Comparison of ENCODE assay signal across 8 cellular contexts in the genomic region with DNA sequence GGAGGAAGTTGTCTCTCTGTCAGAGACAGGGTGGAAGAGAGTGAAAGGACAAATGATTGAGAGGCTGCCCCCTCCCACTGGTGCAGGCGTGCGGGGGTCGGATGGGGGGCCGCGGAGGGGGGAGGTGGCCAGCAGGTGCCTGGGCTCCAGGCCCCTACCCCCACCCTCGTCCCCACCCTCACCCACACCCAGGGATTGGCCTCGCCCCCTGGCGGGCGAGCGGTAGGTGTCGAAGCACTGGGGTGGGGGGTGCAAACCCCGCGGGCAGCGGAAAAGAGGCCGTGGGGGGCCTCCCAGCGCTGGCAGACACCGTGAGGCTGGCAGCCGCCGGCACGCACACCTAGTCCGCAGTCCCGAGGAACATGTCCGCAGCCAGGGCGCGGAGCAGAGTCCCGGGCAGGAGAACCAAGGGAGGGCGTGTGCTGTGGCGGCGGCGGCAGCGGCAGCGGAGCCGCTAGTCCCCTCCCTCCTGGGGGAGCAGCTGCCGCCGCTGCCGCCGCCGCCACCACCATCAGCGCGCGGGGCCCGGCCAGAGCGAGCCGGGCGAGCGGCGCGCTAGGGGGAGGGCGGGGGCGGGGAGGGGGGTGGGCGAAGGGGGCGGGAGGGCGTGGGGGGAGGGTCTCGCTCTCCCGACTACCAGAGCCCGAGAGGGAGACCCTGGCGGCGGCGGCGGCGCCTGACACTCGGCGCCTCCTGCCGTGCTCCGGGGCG. TPM values are rescaled to one million over a fixed set of nuclear protein-coding genes. Genes with fewer than 3 reads are reported as not detected.
DNase-seq lines count a peak whose midpoint lies in the region; TF ChIP-seq lines count a peak whose summit lies in the region.

KAT2B (plus strand) TSS at position 682 of the 711 bp plus-strand sequence. CDS start 32 bp downstream, outside the sequence.

- peak; percentile 62 for DNase-seq in MV-4-11 (lab: John Stamatoyannopoulos, UW)
- DNase-seq in T1000 (lab: John Stamatoyannopoulos, UW) = peak; percentile 61
- DNase-seq in astrocyte of the hippocampus (ENCODE audit: low read depth, low spot score) = peak; percentile 90
- peak in 50 of 51 donors; percentile 32 to 88 (median 76) for DNase-seq in hypothalamus (lab: John Stamatoyannopoulos, UW)
- peak; percentile 89 for DNase-seq in sigmoid colon
- no peak for DNase-seq in HPDE6-E6E7 (ENCODE audit: extremely low spot score)

- TF ChIP-seq POLR2A in sigmoid colon (IDR thresholded peaks at IDR 0.05) = peak in 1 of 2 donors; percentile 33

- H3K4me3 ChIP-seq in GM12875 (ENCODE audit: low read depth, low read length) (peak within 1 kb of the TSS; percentile 69), HEK293 (ENCODE audit: low read depth, low read length) (peak within 1 kb of the TSS; percentile 76), sigmoid colon (peak within 1 kb of the TSS; percentile 72 to 80 (median 74))

- H3K9me3 ChIP-seq in HEK293 (ENCODE audit: control insufficient read depth, insufficient read depth, low read depth, low read length) (no peaks in the 10 kb centered on the region), sigmoid colon (no peaks in the 10 kb centered on the region)

- no peaks in the 10 kb centered on the region for H3K36me3 ChIP-seq in HEK293 (ENCODE audit: control insufficient read depth in 2 of 2, insufficient read depth in 1 of 2, low read length in 2 of 2)
- no peaks in the 10 kb centered on the region for H3K36me3 ChIP-seq in sigmoid colon

- intact Hi-C loops in sigmoid colon (cut with DNase I) = loop anchor here (2.0 to 5.0 kb wide), 3 partner anchors 102 to 153 kb away; partner anchors contain the start of gene SGO1

- TF ChIP-seq CTCF in GM12875 (IDR thresholded peaks at IDR 0.05; ENCODE audit: borderline replicate concordance, insufficient read depth, low read depth, low read length) (peak; percentile 68), HEK293 (tag by site-specific recombination; IDR thresholded peaks at IDR 0.05) (peak; percentile 91), sigmoid colon (IDR thresholded peaks at IDR 0.05) (peak; percentile 43 to 75 (median 60))

- CTCF ChIA-PET in HEK293 (lab: Yijun Ruan, JAX) = interaction anchor here (0.6 to 1.0 kb wide), 4 partner anchors 94 to 514 kb away, joined by 3 to 4 read pairs (median 4); no protein-coding TSS in a partner anchor

- no peak for TF ChIP-seq EP300 in sigmoid colon (IDR thresholded peaks at IDR 0.05)

- H3K27me3 ChIP-seq in sigmoid colon = no peaks in the 10 kb centered on the region

- peaks cover 19% of the 10 kb centered on the region for H3K4me1 ChIP-seq in HEK293 (ENCODE audit: control insufficient read depth, insufficient read depth, low read length)
- H3K4me1 ChIP-seq in sigmoid colon = peaks cover 0 to 44% (median 35%) of the 10 kb centered on the region in 4 donors

- POLR2A ChIA-PET in HEK293 (lab: Yijun Ruan, JAX) = no interaction called here

- 1% methylated on average over 59 to 66 of the region's 66 CpGs for WGBS in sigmoid colon, 2 donors

- H3K27ac ChIP-seq in HEK293 (ENCODE audit: extremely low read depth, low read depth, low read length) = peak within 1 kb of the TSS; percentile 99
- H3K27ac ChIP-seq in sigmoid colon = peak within 1 kb of the TSS; percentile 95 to 99 (median 98)

TF ChIP-seq in HEK293, 187 proteins besides CTCF, POLR2A, EP300 and RAD21 (continues in another document):
- TF ChIP-seq ZNF302 (tag by site-specific recombination; IDR thresholded peaks at IDR 0.05; ENCODE audit: low read depth) (no peak), AEBP2 (tag by site-specific recombination; IDR thresholded peaks at IDR 0.05; ENCODE audit: borderline replicate concordance) (no peak), SP7 (tag by site-specific recombination; IDR thresholded peaks at IDR 0.05) (peak; percentile 79), BCL11B (tag by site-specific recombination; IDR thresholded peaks at IDR 0.05; ENCODE audit: low read depth) (0 out of 2 replicates have a peak, but pooled peaks have one; percentile 40), HOXA7 (CRISPR knock-in tag; IDR thresholded peaks at IDR 0.05; ENCODE audit: borderline replicate concordance) (no peak), ZNF404 (tag by site-specific recombination; IDR thresholded peaks at IDR 0.05) (no peak), ZNF776 (tag by site-specific recombination; IDR thresholded peaks at IDR 0.05; ENCODE audit: borderline replicate concordance) (no peak), ZFP37 (tag by site-specific recombination; IDR thresholded peaks at IDR 0.05) (peak; percentile 74; the same call in 1 of the 2 replicates), ZNF324 (tag by site-specific recombination; IDR thresholded peaks at IDR 0.05) (peak; percentile 81; the same call in 1 of the 2 replicates), ZSCAN30 (tag by site-specific recombination; IDR thresholded peaks at IDR 0.05) (peak; percentile 88), ZNF510 (tag by site-specific recombination; IDR thresholded peaks at IDR 0.05; ENCODE audit: insufficient replicate concordance) (no peak), WT1 (tag by site-specific recombination; IDR thresholded peaks at IDR 0.05) (peak; percentile 50)
- TF ChIP-seq, protein P1, sequence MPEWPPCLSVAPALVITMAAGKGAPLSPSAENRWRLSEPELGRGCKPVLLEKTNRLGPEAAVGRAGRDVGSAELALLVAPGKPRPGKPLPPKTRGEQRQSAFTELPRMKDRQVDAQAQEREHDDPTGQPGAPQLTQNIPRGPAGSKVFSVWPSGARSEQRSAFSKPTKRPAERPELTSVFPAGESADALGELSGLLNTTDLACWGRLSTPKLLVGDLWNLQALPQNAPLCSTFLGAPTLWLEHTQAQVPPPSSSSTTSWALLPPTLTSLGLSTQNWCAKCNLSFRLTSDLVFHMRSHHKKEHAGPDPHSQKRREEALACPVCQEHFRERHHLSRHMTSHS (tag by site-specific recombination; IDR thresholded peaks at IDR 0.05) = no peak
- TF ChIP-seq, protein P2, sequence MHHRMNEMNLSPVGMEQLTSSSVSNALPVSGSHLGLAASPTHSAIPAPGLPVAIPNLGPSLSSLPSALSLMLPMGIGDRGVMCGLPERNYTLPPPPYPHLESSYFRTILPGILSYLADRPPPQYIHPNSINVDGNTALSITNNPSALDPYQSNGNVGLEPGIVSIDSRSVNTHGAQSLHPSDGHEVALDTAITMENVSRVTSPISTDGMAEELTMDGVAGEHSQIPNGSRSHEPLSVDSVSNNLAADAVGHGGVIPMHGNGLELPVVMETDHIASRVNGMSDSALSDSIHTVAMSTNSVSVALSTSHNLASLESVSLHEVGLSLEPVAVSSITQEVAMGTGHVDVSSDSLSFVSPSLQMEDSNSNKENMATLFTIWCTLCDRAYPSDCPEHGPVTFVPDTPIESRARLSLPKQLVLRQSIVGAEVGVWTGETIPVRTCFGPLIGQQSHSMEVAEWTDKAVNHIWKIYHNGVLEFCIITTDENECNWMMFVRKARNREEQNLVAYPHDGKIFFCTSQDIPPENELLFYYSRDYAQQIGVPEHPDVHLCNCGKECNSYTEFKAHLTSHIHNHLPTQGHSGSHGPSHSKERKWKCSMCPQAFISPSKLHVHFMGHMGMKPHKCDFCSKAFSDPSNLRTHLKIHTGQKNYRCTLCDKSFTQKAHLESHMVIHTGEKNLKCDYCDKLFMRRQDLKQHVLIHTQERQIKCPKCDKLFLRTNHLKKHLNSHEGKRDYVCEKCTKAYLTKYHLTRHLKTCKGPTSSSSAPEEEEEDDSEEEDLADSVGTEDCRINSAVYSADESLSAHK (tag by site-specific recombination; IDR thresholded peaks at IDR 0.05) = peak; percentile 63; the same call in 1 of the 2 replicates
- TF ChIP-seq, protein P3, sequence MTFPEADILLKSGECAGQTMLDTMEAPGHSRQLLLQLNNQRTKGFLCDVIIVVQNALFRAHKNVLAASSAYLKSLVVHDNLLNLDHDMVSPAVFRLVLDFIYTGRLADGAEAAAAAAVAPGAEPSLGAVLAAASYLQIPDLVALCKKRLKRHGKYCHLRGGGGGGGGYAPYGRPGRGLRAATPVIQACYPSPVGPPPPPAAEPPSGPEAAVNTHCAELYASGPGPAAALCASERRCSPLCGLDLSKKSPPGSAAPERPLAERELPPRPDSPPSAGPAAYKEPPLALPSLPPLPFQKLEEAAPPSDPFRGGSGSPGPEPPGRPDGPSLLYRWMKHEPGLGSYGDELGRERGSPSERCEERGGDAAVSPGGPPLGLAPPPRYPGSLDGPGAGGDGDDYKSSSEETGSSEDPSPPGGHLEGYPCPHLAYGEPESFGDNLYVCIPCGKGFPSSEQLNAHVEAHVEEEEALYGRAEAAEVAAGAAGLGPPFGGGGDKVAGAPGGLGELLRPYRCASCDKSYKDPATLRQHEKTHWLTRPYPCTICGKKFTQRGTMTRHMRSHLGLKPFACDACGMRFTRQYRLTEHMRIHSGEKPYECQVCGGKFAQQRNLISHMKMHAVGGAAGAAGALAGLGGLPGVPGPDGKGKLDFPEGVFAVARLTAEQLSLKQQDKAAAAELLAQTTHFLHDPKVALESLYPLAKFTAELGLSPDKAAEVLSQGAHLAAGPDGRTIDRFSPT (tag by site-specific recombination; IDR thresholded peaks at IDR 0.05) = peak; percentile 96
- TF ChIP-seq, protein P4, sequence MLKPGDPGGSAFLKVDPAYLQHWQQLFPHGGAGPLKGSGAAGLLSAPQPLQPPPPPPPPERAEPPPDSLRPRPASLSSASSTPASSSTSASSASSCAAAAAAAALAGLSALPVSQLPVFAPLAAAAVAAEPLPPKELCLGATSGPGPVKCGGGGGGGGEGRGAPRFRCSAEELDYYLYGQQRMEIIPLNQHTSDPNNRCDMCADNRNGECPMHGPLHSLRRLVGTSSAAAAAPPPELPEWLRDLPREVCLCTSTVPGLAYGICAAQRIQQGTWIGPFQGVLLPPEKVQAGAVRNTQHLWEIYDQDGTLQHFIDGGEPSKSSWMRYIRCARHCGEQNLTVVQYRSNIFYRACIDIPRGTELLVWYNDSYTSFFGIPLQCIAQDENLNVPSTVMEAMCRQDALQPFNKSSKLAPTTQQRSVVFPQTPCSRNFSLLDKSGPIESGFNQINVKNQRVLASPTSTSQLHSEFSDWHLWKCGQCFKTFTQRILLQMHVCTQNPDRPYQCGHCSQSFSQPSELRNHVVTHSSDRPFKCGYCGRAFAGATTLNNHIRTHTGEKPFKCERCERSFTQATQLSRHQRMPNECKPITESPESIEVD (tag by site-specific recombination; IDR thresholded peaks at IDR 0.05) = no peak

RNA-seq across cellular contexts. Expression of gene KAT2B, which starts in this region (rescaled TPM):
- 10 to 100 TPM; 27.2 to 49.2 (median 42.1) TPM for total RNA-seq in sigmoid colon
- 10 to 100 TPM; 10.8 to 18.7 (median 14.4) TPM for polyA plus RNA-seq in sigmoid colon
